Comparison of ENCODE assay signal across 25 cellular contexts in the genomic region with DNA sequence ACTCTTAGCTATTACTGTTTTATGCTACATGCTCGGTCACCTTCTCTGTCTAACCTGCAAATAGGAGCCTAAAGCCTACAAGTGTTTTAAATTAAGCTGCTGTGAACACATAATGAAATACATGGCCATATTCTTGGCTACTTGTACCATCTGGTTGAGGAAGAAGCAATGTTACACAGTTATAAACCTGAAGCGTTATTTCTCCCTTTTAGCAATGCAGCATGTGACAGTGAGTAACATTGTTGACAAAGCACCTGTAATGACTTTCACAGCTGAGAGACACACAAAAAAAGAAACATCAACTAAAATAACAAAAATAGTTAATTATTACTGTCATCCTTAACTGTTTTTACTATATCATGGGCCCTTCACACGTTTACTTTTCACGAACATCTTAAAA.
"Had no signal": no experiment of that assay in that cellular context is flagged by ENCODE, and none has a peak within 500 bp of the region (broad histone marks: within the 10 kb centered on the region; RNA-seq: fewer than 3 reads in every experiment).

No MANE protein-coding gene starts in this region.

- H3K9me3 Mint-ChIP-seq: activated CD4-positive, alpha-beta T cell treated with anti-CD3 and anti-CD28 coated beads, Interleukin-2, amount 10 ng/mL, durations not matched to agents 24 days and 14 days; activated CD8-positive, alpha-beta T cell treated with anti-CD3 and anti-CD28 coated beads for 36 hours; activated naive CD8-positive, alpha-beta T cell treated with anti-CD3 and anti-CD28 coated beads for 36 hours; activated T-cell treated with anti-CD3 and anti-CD28 coated beads, Interleukin-2, amount 50 U/mL, for 72 hours; activated T-helper 17 cell treated with anti-CD3 and anti-CD28 coated beads, Interleukin-2, amount 50 U/mL, for 72 hours had no signal

- H3K4me2 ChIP-seq: KMS-11 had no signal

- H3K27me3 ChIP-seq: brain microvascular endothelial cell had no signal

- H3K4me1 Mint-ChIP-seq: activated CD4-positive, alpha-beta T cell treated with anti-CD3 and anti-CD28 coated beads, Interleukin-2, amount 10 ng/mL, durations not matched to agents 24 days and 14 days; activated naive CD8-positive, alpha-beta T cell treated with anti-CD3 and anti-CD28 coated beads for 36 hours; activated T-helper 17 cell treated with anti-CD3 and anti-CD28 coated beads, Interleukin-2, amount 50 U/mL, for 72 hours had no signal

- H3K36me3 Mint-ChIP-seq: activated naive CD8-positive, alpha-beta T cell treated with anti-CD3 and anti-CD28 coated beads for 36 hours had no signal

- H3K4me3 ChIP-seq: SJCRH30, SK-N-MC had no signal

- H3K4me3 Mint-ChIP-seq: activated CD4-positive, alpha-beta T cell treated with anti-CD3 and anti-CD28 coated beads, Interleukin-2, amount 10 ng/mL, durations not matched to agents 24 days and 14 days; activated CD8-positive, alpha-beta T cell treated with anti-CD3 and anti-CD28 coated beads for 36 hours; activated naive CD8-positive, alpha-beta T cell treated with anti-CD3 and anti-CD28 coated beads for 36 hours; activated T-cell treated with anti-CD3 and anti-CD28 coated beads, Interleukin-2, amount 50 U/mL, for 72 hours; activated T-helper 17 cell treated with anti-CD3 and anti-CD28 coated beads, Interleukin-2, amount 50 U/mL, for 72 hours had no signal

- ATAC-seq: activated CD8-positive, alpha-beta T cell treated with anti-CD3 and anti-CD28 coated beads for 36 hours; activated T-cell treated with anti-CD3 and anti-CD28 coated beads, Interleukin-2, amount 50 U/mL, for 72 hours; activated T-helper 17 cell treated with anti-CD3 and anti-CD28 coated beads, Interleukin-2, amount 50 U/mL, for 72 hours; Panc1 had no signal

- H3K27ac ChIP-seq: brain microvascular endothelial cell, KMS-11, SJCRH30, SK-N-MC had no signal

- H3K36me3 ChIP-seq: brain microvascular endothelial cell, SJCRH30 had no signal

- H3K9me3 ChIP-seq: SJCRH30 had no signal

- H3K27ac Mint-ChIP-seq: activated CD4-positive, alpha-beta T cell treated with anti-CD3 and anti-CD28 coated beads, Interleukin-2, amount 10 ng/mL, durations not matched to agents 24 days and 14 days; activated CD8-positive, alpha-beta T cell treated with anti-CD3 and anti-CD28 coated beads for 36 hours; activated naive CD8-positive, alpha-beta T cell treated with anti-CD3 and anti-CD28 coated beads for 36 hours; activated T-cell treated with anti-CD3 and anti-CD28 coated beads, Interleukin-2, amount 50 U/mL, for 72 hours; activated T-helper 17 cell treated with anti-CD3 and anti-CD28 coated beads, Interleukin-2, amount 50 U/mL, for 72 hours had no signal

- H3K4me1 ChIP-seq: SJCRH30 had no signal

- DNase-seq: activated CD4-positive, alpha-beta T cell treated with anti-CD3 and anti-CD28 coated beads, Interleukin-2, amount 10 ng/mL, durations not matched to agents 24 days and 14 days; activated CD4-positive, alpha-beta T cell treated with anti-CD3 and anti-CD28 coated beads, Interleukin-2, amount 50 U/mL, for 4 hours; activated CD8-positive, alpha-beta T cell treated with anti-CD3 and anti-CD28 coated beads for 36 hours; activated effector memory CD4-positive, alpha-beta T cell treated with anti-CD3 and anti-CD28 coated beads, Interleukin-2, amount 50 U/mL, for 16 hours; activated naive CD4-positive, alpha-beta T cell; activated naive CD4-positive, alpha-beta T cell treated with anti-CD3 and anti-CD28 coated beads, Interleukin-2, amount 50 U/mL, for 16 hours; activated naive CD8-positive, alpha-beta T cell treated with anti-CD3 and anti-CD28 coated beads for 36 hours; activated T-cell treated with anti-CD3 and anti-CD28 coated beads, Interleukin-2, amount 50 U/mL, for 1 hour; activated T-cell treated with anti-CD3 and anti-CD28 coated beads, Interleukin-2, amount 50 U/mL, for 72 hours; amniotic stem cell; aorta; brain microvascular endothelial cell; MM.1S; MV-4-11; NCI-H1092; NCI-H1436 treated with DMSO at 0.1 percent for 48 hours; NCI-H1694 treated with DMSO at 0.1 percent for 48 hours; NCI-H526; NCI-H748 treated with DMSO at 0.1 percent for 48 hours; SJCRH30; T1000 had no signal

- H3K9ac ChIP-seq: KMS-11 had no signal
